ENCODE assay signal across 9 cellular contexts in the genomic region with DNA sequence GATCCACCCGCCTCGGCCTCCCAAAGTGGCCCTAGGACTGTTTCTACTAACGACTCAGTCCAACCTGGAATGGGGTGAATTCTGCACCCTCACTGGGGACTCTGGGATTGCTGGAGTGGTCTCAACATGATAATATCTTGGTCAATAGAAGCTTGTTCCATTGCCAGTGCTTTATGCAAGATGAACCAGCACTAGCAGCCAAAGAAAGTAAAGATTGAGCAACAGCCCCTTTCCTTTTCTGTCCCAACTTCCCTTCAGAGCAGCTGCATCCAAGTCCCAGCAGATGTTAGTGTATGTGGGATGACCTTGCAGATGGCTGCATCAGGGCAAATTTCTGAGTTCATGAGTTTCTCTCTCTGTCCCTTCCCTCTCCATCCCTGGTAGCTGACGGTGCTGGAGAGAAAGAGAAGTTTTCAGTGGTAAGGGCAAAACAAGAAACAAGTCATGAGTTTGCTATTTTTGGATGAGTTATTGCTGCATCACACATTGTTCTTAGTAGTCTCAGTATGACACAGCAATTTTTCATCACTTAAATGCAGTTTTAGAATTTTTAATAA.
A peak's percentile ranks its signal among the peaks of the same experiment; 100 is the strongest.
DNase-seq lines count a peak whose midpoint lies in the region; ATAC-seq, FAIRE-seq and TF ChIP-seq lines count a peak whose summit lies in the region.
"Had no signal": no experiment of that assay in that cellular context is flagged by ENCODE, and none has a peak within 500 bp of the region (broad histone marks: within the 10 kb centered on the region; RNA-seq: fewer than 3 reads in every experiment).

No MANE protein-coding gene starts in this region.

- H3K27ac ChIP-seq in GM12878 (ENCODE audit: control insufficient read depth, insufficient read depth) (no peak overlapping the region), lower lobe of right lung (no peak overlapping the region), hepatocyte (no peak overlapping the region)

- SMC1A ChIA-PET in GM12878 (lab: Charles Lee; ENCODE audit: uncharacterized antibody, unreplicated experiment) = no interaction called here

- CTCF ChIA-PET in GM12878 (lab: Yijun Ruan, JAX) = no interaction called here

- H2AFZ ChIP-seq in GM12878 (ENCODE audit: control insufficient read depth, low read depth, low read length) (no peak overlapping the region), hepatocyte (no peak overlapping the region)

- no peak for TF ChIP-seq RAD21 in GM12878 (IDR thresholded peaks at IDR 0.05; ENCODE audit: insufficient read depth, low read depth, low read length)

- DNase-seq in CD14-positive monocyte (ENCODE audit: low spot score) (no peak), GM12878 (ENCODE audit: low read depth, low spot score) (peak; percentile 5), lower lobe of right lung (no peak), D721Med (ENCODE audit: insufficient read length, low spot score) (no peak), DMS153 treated with DMSO at 0.1 percent for 48 hours (lab: John Stamatoyannopoulos, UW; ENCODE audit: unreplicated experiment) (no peak), hepatocyte (ENCODE audit: low spot score) (no peak)
- no peak for DNase-seq in activated CD8-positive, alpha-beta memory T cell treated with anti-CD3 and anti-CD28 coated beads, Interleukin-2, amount 50 U/mL, for 4 hours
- DNase-seq: NCI-H748 treated with DMSO at 0.1 percent for 48 hours had no signal

- 29% methylated on average over 4 of the region's 4 CpGs for WGBS in GM12878 (ENCODE audit: insufficient coverage, insufficient replicate concordance, low lambda C conversion rate, missing lambda C conversion rate)
- 78% methylated on average over 4 of the region's 4 CpGs for WGBS in hepatocyte (ENCODE audit: low lambda C conversion rate, missing lambda C conversion rate)

- H3K36me3 Mint-ChIP-seq in CD14-positive monocyte = no peaks in the 10 kb centered on the region

- H3K9ac ChIP-seq in GM12878 (ENCODE audit: control insufficient read depth, insufficient read depth, low read length) = no peak overlapping the region

- intact Hi-C loops in CD14-positive monocyte (cut with micrococcal nuclease) (loop anchor here in 1 of 2 donors (10.0 kb wide), 1 partner anchor 77 kb away; no protein-coding TSS in a partner anchor), GM12878 (cut with micrococcal nuclease; ENCODE audit: unreplicated experiment) (no loop called here), lower lobe of right lung (cut with DNase I) (no loop called here)

- H3K4me2 ChIP-seq in GM12878 (ENCODE audit: control insufficient read depth, insufficient read depth) (no peak overlapping the region), hepatocyte (no peak overlapping the region)

- in situ Hi-C loops in GM12878 (cut with MboI) = no loop called here

- H4K20me1 ChIP-seq in GM12878 (ENCODE audit: control insufficient read depth, insufficient read depth) (no peaks in the 10 kb centered on the region), hepatocyte (ENCODE audit: insufficient read depth, poor library complexity, severe bottlenecking) (no peaks in the 10 kb centered on the region)

- TF ChIP-seq EP300 in GM12878 (IDR thresholded peaks at IDR 0.05; ENCODE audit: borderline replicate concordance in 1 of 2, control insufficient read depth in 1 of 2, low read depth in 2 of 2, low read length in 2 of 2) = no peak

- TF ChIP-seq CTCF in CD14-positive monocyte (IDR thresholded peaks at IDR 0.05) (no peak), GM12878 (IDR thresholded peaks at IDR 0.05 in 2 of 3, conservative IDR thresholded peaks at IDR 0.05 in 1 of 3; ENCODE audit: control insufficient read depth in 2 of 3, extremely low read depth in 1 of 3, insufficient read depth in 1 of 3, low read depth in 3 of 3, low read length in 3 of 3) (no peak), lower lobe of right lung (IDR thresholded peaks at IDR 0.05) (no peak), D721Med (IDR thresholded peaks at IDR 0.05; ENCODE audit: insufficient read depth, missing control alignments) (no peak), hepatocyte (IDR thresholded peaks at IDR 0.05; ENCODE audit: poor library complexity) (no peak)

- RAD21 ChIA-PET in GM12878 (lab: Charles Lee; ENCODE audit: unreplicated experiment) = no interaction called here

- no peak overlapping the region for H3K4me3 ChIP-seq in GM12878
- H3K4me3 ChIP-seq in lower lobe of right lung = no peak overlapping the region
- no peak overlapping the region for H3K4me3 ChIP-seq in hepatocyte

- peak overlapping the region in 6 of 7 donors; percentile 22 to 79 (median 62) for H3K27ac Mint-ChIP-seq in CD14-positive monocyte

- no peak for FAIRE-seq in GM12878 (lab: Jason Lieb, UNC)
- no peak for FAIRE-seq in D721Med (lab: Jason Lieb, UNC)

- POLR2A ChIA-PET in GM12878 (lab: Charles Lee) = no interaction called here

- H3K4me1 ChIP-seq in GM12878 (ENCODE audit: control insufficient read depth, insufficient read depth, low read length) = no peaks in the 10 kb centered on the region
- H3K4me1 ChIP-seq in lower lobe of right lung = no peaks in the 10 kb centered on the region
- no peaks in the 10 kb centered on the region for H3K4me1 ChIP-seq in hepatocyte (ENCODE audit: insufficient read depth)

- peaks cover 20% of the 10 kb centered on the region for H3K4me1 Mint-ChIP-seq in CD14-positive monocyte

- H3K36me3 ChIP-seq in GM12878 (ENCODE audit: control insufficient read depth in 2 of 2, insufficient read depth in 2 of 2, low read length in 1 of 2) (no peaks in the 10 kb centered on the region), lower lobe of right lung (no peaks in the 10 kb centered on the region), hepatocyte (replicated peaks; ENCODE audit: insufficient read depth, low read depth) (no peaks in the 10 kb centered on the region)

- H3K4me3 Mint-ChIP-seq in CD14-positive monocyte = peak overlapping the region; percentile 30 to 53

- H3K27me3 ChIP-seq in GM12878 (replicated peaks in 1 of 2; ENCODE audit: control insufficient read depth in 2 of 2, insufficient read depth in 2 of 2, low read length in 1 of 2) (no peaks in the 10 kb centered on the region), lower lobe of right lung (ENCODE audit: low read depth) (no peaks in the 10 kb centered on the region), hepatocyte (no peaks in the 10 kb centered on the region)

- H3K9me3 Mint-ChIP-seq in CD14-positive monocyte = peaks cover 0 to 1% (median 0%) of the 10 kb centered on the region in 7 donors

- H3K79me2 ChIP-seq in GM12878 (ENCODE audit: control insufficient read depth, insufficient read depth, low read length) (no peaks in the 10 kb centered on the region), hepatocyte (no peaks in the 10 kb centered on the region)

- H3K27me3 Mint-ChIP-seq in CD14-positive monocyte (ENCODE audit: low read depth in 3 of 3) = peaks cover 0 to 5% (median 0%) of the 10 kb centered on the region in 3 donors

- H3K9me3 ChIP-seq in GM12878 (replicated peaks; ENCODE audit: control insufficient read depth, insufficient read depth, low read length) = no peaks in the 10 kb centered on the region
- H3K9me3 ChIP-seq in lower lobe of right lung = no peaks in the 10 kb centered on the region
- no peaks in the 10 kb centered on the region for H3K9me3 ChIP-seq in hepatocyte (ENCODE audit: low read depth)

- TF ChIP-seq POLR2A in GM12878 (IDR thresholded peaks at IDR 0.05; ENCODE audit: low read depth, low read length) = no peak

- H3K9me2 ChIP-seq in hepatocyte (replicated peaks; ENCODE audit: insufficient read depth) = no peaks in the 10 kb centered on the region

- ATAC-seq in HG03354 (IDR thresholded peaks at IDR 0.05; ENCODE audit: poor library complexity, severe bottlenecking, unreplicated experiment) (peak; percentile 55), GM12878 (peak; percentile 48; the same call in 1 of the 3 replicates), lower lobe of right lung (peak; percentile 31 to 64)

- no TSS peak for BruUV-seq in GM12878 (replicated peaks; lab: Mats Ljungman, UMichigan)

TF ChIP-seq in GM12878, 131 proteins besides CTCF, POLR2A, EP300 and RAD21 (continues in another document):
- TF ChIP-seq, protein P1, sequence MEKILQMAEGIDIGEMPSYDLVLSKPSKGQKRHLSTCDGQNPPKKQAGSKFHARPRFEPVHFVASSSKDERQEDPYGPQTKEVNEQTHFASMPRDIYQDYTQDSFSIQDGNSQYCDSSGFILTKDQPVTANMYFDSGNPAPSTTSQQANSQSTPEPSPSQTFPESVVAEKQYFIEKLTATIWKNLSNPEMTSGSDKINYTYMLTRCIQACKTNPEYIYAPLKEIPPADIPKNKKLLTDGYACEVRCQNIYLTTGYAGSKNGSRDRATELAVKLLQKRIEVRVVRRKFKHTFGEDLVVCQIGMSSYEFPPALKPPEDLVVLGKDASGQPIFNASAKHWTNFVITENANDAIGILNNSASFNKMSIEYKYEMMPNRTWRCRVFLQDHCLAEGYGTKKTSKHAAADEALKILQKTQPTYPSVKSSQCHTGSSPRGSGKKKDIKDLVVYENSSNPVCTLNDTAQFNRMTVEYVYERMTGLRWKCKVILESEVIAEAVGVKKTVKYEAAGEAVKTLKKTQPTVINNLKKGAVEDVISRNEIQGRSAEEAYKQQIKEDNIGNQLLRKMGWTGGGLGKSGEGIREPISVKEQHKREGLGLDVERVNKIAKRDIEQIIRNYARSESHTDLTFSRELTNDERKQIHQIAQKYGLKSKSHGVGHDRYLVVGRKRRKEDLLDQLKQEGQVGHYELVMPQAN (conservative IDR thresholded peaks at IDR 0.05) = no peak
- TF ChIP-seq BCL11A (IDR thresholded peaks at IDR 0.05; ENCODE audit: low read depth, low read length) (0 out of 2 replicates have a peak, but pooled peaks have one; percentile 7), WRNIP1 (IDR thresholded peaks at IDR 0.05; ENCODE audit: borderline replicate concordance, low read depth, low read length) (no peak), IKZF1 (conservative IDR thresholded peaks at IDR 0.05) (no peak), MEF2B (IDR thresholded peaks at IDR 0.05; ENCODE audit: partially characterized antibody, poor library complexity, severe bottlenecking) (peak; percentile 63), MEF2A (IDR thresholded peaks at IDR 0.05; ENCODE audit: insufficient read depth, low read depth, low read length) (peak; percentile 75; the same call in 1 of the 2 replicates), RAD51 (IDR thresholded peaks at IDR 0.05) (no peak), PAX5 (IDR thresholded peaks at IDR 0.05; ENCODE audit: borderline replicate concordance, low read depth, low read length) (no peak), SRF (IDR thresholded peaks at IDR 0.05; ENCODE audit: low read depth in 2 of 2, low read length in 2 of 2) (no peak)
- TF ChIP-seq, protein P2, sequence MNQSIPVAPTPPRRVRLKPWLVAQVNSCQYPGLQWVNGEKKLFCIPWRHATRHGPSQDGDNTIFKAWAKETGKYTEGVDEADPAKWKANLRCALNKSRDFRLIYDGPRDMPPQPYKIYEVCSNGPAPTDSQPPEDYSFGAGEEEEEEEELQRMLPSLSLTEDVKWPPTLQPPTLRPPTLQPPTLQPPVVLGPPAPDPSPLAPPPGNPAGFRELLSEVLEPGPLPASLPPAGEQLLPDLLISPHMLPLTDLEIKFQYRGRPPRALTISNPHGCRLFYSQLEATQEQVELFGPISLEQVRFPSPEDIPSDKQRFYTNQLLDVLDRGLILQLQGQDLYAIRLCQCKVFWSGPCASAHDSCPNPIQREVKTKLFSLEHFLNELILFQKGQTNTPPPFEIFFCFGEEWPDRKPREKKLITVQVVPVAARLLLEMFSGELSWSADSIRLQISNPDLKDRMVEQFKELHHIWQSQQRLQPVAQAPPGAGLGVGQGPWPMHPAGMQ (IDR thresholded peaks at IDR 0.05; ENCODE audit: borderline replicate concordance) = no peak
